9 cellular contexts compared by ENCODE assay signal in the genomic region with DNA sequence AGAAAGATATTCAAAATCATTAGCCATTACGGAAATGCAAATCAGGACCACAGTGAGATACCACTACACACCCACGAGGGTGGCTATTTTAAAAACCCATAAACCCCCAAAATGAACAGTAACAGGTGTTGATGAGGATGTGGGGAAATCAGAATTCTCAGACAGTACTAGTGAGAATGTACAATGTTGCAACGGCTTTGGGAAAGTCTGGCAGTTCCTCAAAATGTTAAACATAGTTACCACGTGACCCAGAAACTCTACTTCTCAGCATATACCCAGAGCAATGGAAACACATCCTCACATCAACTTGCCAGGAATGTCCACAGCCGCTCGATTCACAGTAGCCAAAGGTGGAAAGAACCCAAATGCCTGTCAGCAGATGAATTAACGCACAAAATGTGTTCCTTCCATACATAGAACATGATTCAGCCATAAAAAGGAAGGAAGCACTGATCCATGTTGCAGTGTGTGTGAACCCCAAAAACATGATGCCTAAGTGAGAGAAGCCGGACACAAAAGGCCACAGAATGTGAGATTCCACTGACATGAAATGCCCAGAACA. TPM values are rescaled to one million over a fixed set of nuclear protein-coding genes. Genes with fewer than 3 reads are reported as not detected.
DNase-seq lines count a peak whose midpoint lies in the region; ATAC-seq and TF ChIP-seq lines count a peak whose summit lies in the region.
"Had no signal": no experiment of that assay in that cellular context is flagged by ENCODE, and none has a peak within 500 bp of the region (broad histone marks: within the 10 kb centered on the region; RNA-seq: fewer than 3 reads in every experiment).

No MANE protein-coding gene starts in this region.

- H3K27me3 ChIP-seq in MM.1S (replicated peaks; ENCODE audit: insufficient read depth, low read length), result no peaks in the 10 kb centered on the region

- H3K4me3 ChIP-seq in MM.1S (ENCODE audit: low read length) (no peak overlapping the region; the same call in 1 of the 2 replicates), lower leg skin (ENCODE audit: low read depth, poor library complexity, severe bottlenecking) (no peak overlapping the region)

- H2AFZ ChIP-seq in MM.1S (ENCODE audit: low read length), result peak overlapping the region; percentile 51

- intact Hi-C loops in CD14-positive monocyte (cut with micrococcal nuclease) (no loop called here), lower leg skin (cut with DNase I; ENCODE audit: low total_unique reads) (no loop called here)

- peak overlapping the region; percentile 70 for H3K27ac ChIP-seq in MM.1S (ENCODE audit: low read length)

- no peaks in the 10 kb centered on the region for H3K9me3 ChIP-seq in MM.1S (replicated peaks; ENCODE audit: insufficient read depth, low read length)

- peak; percentile 84 for ATAC-seq in GM21423 (IDR thresholded peaks at IDR 0.05; ENCODE audit: unreplicated experiment)

- 0 out of 2 replicates have a peak overlapping the region, but pooled peaks have one; percentile 5 for H3K9ac ChIP-seq in MM.1S (ENCODE audit: low read length)

- H3K9me3 Mint-ChIP-seq in CD14-positive monocyte, result no peaks in the 10 kb centered on the region
- H3K9me3 Mint-ChIP-seq: stimulated activated naive CD8-positive, alpha-beta T cell treated with anti-CD3 and anti-CD28 coated beads, Interleukin-15, Interleukin-2, amounts not matched to agents 100 ng/mL and 50 ng/mL, for 24 hours had no signal

- no peaks in the 10 kb centered on the region for H3K9me2 ChIP-seq in MM.1S (replicated peaks; ENCODE audit: insufficient read depth, low read length)

- H3K27me3 Mint-ChIP-seq in CD14-positive monocyte (ENCODE audit: low read depth in 3 of 3), result peaks cover 0 to 10% (median 1%) of the 10 kb centered on the region in 3 donors

- H3K4me3 Mint-ChIP-seq in CD14-positive monocyte, result peak overlapping the region; percentile 32 to 79
- H3K4me3 Mint-ChIP-seq: stimulated activated naive CD8-positive, alpha-beta T cell treated with anti-CD3 and anti-CD28 coated beads, Interleukin-15, Interleukin-2, amounts not matched to agents 100 ng/mL and 50 ng/mL, for 24 hours had no signal

- DNase-seq in CD14-positive monocyte (ENCODE audit: low spot score) (peak; percentile 58), MM.1S (peak; percentile 58), germinal center (ENCODE audit: low spot score) (peak; percentile 62), DMS114 treated with DMSO at 0.1 percent for 48 hours (lab: John Stamatoyannopoulos, UW; ENCODE audit: unreplicated experiment) (no peak), HK-2 (ENCODE audit: unreplicated experiment) (no peak), lower leg skin (ENCODE audit: low spot score in 2 of 2) (no peak)
- no peak for DNase-seq in activated CD4-positive, alpha-beta T cell treated with anti-CD3 and anti-CD28 coated beads for 48 hours

- peaks cover 12% of the 10 kb centered on the region for H3K4me1 Mint-ChIP-seq in CD14-positive monocyte

- H3K4me2 ChIP-seq in MM.1S (ENCODE audit: low read depth, low read length), result peak overlapping the region; percentile 54

- 29 to 32% methylated on average over 8 of the region's 8 CpGs for WGBS in lower leg skin, 2 donors

- no peaks in the 10 kb centered on the region for H3K36me3 Mint-ChIP-seq in CD14-positive monocyte

- peaks cover 29% of the 10 kb centered on the region for H3K4me1 ChIP-seq in MM.1S (ENCODE audit: low read length)

- H3F3A ChIP-seq in MM.1S (ENCODE audit: insufficient read depth, low read length), result peaks cover 30% of the 10 kb centered on the region

- H3K36me3 ChIP-seq in MM.1S (replicated peaks; ENCODE audit: insufficient read depth, low read length), result no peaks in the 10 kb centered on the region

- TF ChIP-seq POLR2A in lower leg skin (IDR thresholded peaks at IDR 0.05), result no peak

- H3K27ac Mint-ChIP-seq in CD14-positive monocyte, result peak overlapping the region; percentile 70 to 90 (median 84)
- H3K27ac Mint-ChIP-seq: stimulated activated naive CD8-positive, alpha-beta T cell treated with anti-CD3 and anti-CD28 coated beads, Interleukin-15, Interleukin-2, amounts not matched to agents 100 ng/mL and 50 ng/mL, for 24 hours had no signal

- no peaks in the 10 kb centered on the region for H4K20me1 ChIP-seq in MM.1S (ENCODE audit: insufficient read depth, low read length)

- TF ChIP-seq CTCF in CD14-positive monocyte (IDR thresholded peaks at IDR 0.05), result no peak
- no peak for TF ChIP-seq CTCF in MM.1S (IDR thresholded peaks at IDR 0.05; ENCODE audit: low read length)
- no peak for TF ChIP-seq CTCF in lower leg skin (IDR thresholded peaks at IDR 0.05)

- H3K79me2 ChIP-seq in MM.1S (ENCODE audit: low read length), result no peaks in the 10 kb centered on the region

RNA-seq across cellular contexts. Expression of a gene that starts 7.0 kb away (rescaled TPM):
- polyA plus RNA-seq in CD14-positive monocyte, result under 1 TPM in 1 of 2 donors, not detected in 1; 0.08 TPM
- 10 to 100 TPM; 11.7 to 96.5 (median 50.2) TPM for total RNA-seq in lower leg skin

RNA-seq across cellular contexts. Expression of a gene that starts 23.9 kb away (rescaled TPM):
- not detected for polyA plus RNA-seq in CD14-positive monocyte
- not detected for total RNA-seq in lower leg skin

RNA-seq across cellular contexts. Expression of a gene that starts 32.8 kb away (rescaled TPM):
- polyA plus RNA-seq in CD14-positive monocyte, result 1 to 10 TPM; 1.0 to 1.7 TPM
- 10 to 100 TPM; 30.6 to 36.8 (median 35.0) TPM for total RNA-seq in lower leg skin

RNA-seq across cellular contexts. Expression of a gene that starts 35.3 kb away (rescaled TPM):
- polyA plus RNA-seq in CD14-positive monocyte, result 100 to 1,000 TPM; 272 to 284 TPM
- total RNA-seq in lower leg skin, result 10 to 100 TPM in 3 of 4 donors, 1 to 10 TPM in 1; 9.4 to 15.9 (median 12.5) TPM

RNA-seq across cellular contexts. Expression of a gene that starts 35.5 kb away (rescaled TPM):
- polyA plus RNA-seq in CD14-positive monocyte, result under 1 TPM in 1 of 2 donors, not detected in 1; 0.11 TPM
- total RNA-seq in lower leg skin, result 10 to 100 TPM; 31.1 to 56.8 (median 46.9) TPM

Comparison
In these comparisons a context has a peak if more than half of its experiments do, and no peak if none do; other contexts are left out.
1. DNase-seq: peak in CD14-positive monocyte (single experiment), MM.1S (single experiment) and germinal center (single experiment); none in activated CD4-positive, alpha-beta T cell treated with anti-CD3 and anti-CD28 coated beads for 48 hours (single experiment), DMS114 treated with DMSO at 0.1 percent for 48 hours (single experiment), HK-2 (single experiment) and lower leg skin (0 of 2).